8 cellular contexts compared by ENCODE assay signal in the genomic region with DNA sequence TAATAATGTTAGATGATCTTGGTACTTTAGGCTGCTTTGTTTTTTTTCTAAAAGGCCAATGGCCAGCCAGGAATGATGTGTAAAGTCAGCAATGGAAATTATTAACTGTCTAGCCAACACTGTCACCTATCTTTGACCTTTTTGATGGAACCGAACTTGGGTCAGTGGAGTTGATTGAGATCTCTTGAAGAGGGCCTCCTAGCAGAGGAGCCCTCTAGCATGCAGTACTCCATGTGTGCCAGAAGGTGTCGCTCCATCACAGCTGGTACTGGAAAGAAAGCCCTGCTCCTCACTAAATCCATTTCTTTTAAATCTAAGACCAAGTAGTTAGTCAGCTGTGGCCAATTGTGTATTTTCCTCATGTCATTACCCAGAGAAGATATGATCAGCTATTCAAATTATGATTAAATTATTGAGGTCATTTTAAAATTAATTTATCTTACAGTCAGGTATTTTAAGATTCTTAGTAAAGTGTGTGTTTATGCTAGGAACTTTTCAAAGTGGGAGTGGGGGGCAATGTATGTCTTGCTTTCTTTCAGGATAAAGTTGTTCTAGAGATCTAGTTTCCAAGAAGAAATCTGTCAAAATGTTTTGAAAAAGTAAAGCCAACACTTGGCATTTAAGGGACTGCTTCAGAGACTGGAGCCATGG. TPM values are rescaled to one million over a fixed set of nuclear protein-coding genes. Genes with fewer than 3 reads are reported as not detected.
A peak's percentile ranks its signal among the peaks of the same experiment; 100 is the strongest.
DNase-seq lines count a peak whose midpoint lies in the region; ATAC-seq and TF ChIP-seq lines count a peak whose summit lies in the region.

No MANE protein-coding gene starts in this region.

- no peak overlapping the region for H2AFZ ChIP-seq in mesenchymal stem cell (ENCODE audit: low read depth, low read length)

- no peak overlapping the region for H3K23ac ChIP-seq in mesenchymal stem cell (ENCODE audit: low read length in 2 of 2)

- DNase-seq in BJ (ENCODE audit: low read depth) (peak; percentile 9), NCI-H446 treated with DMSO at 0.1 percent for 48 hours (lab: John Stamatoyannopoulos, UW) (peak; percentile 8), dermis blood vessel endothelial cell (peak; percentile 67), mesenchymal stem cell (peak; percentile 66)
- DNase-seq in activated CD4-positive, alpha-beta T cell treated with anti-CD3 and anti-CD28 coated beads, Interleukin-2, amount 10 ng/mL, durations not matched to agents 7 days and 5 days = peak; percentile 70
- DNase-seq in stimulated activated CD8-positive, alpha-beta memory T cell treated with anti-CD3 and anti-CD28 coated beads, Interleukin-2, amount 100 ng/mL, for 48 hours (ENCODE audit: low read depth in 2 of 2) = peak; percentile 20 to 23

- no peak overlapping the region for H3K4me3 ChIP-seq in BJ (ENCODE audit: low read depth, low read length)
- H3K4me3 ChIP-seq in mesenchymal stem cell (ENCODE audit: insufficient read depth in 1 of 2, low read depth in 1 of 2, low read length in 2 of 2) = no peak overlapping the region

- ATAC-seq in GM19023 (IDR thresholded peaks at IDR 0.05; ENCODE audit: unreplicated experiment) (peak; percentile 63), HG03135 (IDR thresholded peaks at IDR 0.05; ENCODE audit: unreplicated experiment) (peak; percentile 69)

- no peak overlapping the region for H3K14ac ChIP-seq in mesenchymal stem cell (ENCODE audit: low read length in 2 of 2)

- no peak overlapping the region for H3K4me3 Mint-ChIP-seq in activated CD4-positive, alpha-beta T cell treated with anti-CD3 and anti-CD28 coated beads, Interleukin-2, amount 10 ng/mL, durations not matched to agents 7 days and 5 days

- H3K9ac ChIP-seq in mesenchymal stem cell (ENCODE audit: low read length) = no peak overlapping the region

- no peak overlapping the region for H3K4me2 ChIP-seq in mesenchymal stem cell (ENCODE audit: low read length, poor library complexity, severe bottlenecking)

- POLR2A ChIA-PET in BJ (lab: Charles Lee) = no interaction called here
- POLR2A ChIA-PET in activated CD4-positive, alpha-beta T cell treated with anti-CD3 and anti-CD28 coated beads, Interleukin-2, amount 10 ng/mL, durations not matched to agents 7 days and 5 days (lab: Charles Lee) = no interaction called here

- H3K79me1 ChIP-seq in mesenchymal stem cell (replicated peaks; ENCODE audit: low read length, poor library complexity, severe bottlenecking) = no peaks in the 10 kb centered on the region

- no peak overlapping the region for H3K27ac ChIP-seq in mesenchymal stem cell (ENCODE audit: low read length, poor library complexity, severe bottlenecking)

- no peaks in the 10 kb centered on the region for H3K9me3 Mint-ChIP-seq in activated CD4-positive, alpha-beta T cell treated with anti-CD3 and anti-CD28 coated beads, Interleukin-2, amount 10 ng/mL, durations not matched to agents 7 days and 5 days

- H3K36me3 ChIP-seq in BJ (ENCODE audit: control insufficient read depth, insufficient read depth, low read length) (no peaks in the 10 kb centered on the region), mesenchymal stem cell (ENCODE audit: control insufficient read depth in 1 of 2, insufficient read depth in 2 of 2, low read depth in 1 of 2, low read length in 2 of 2) (no peaks in the 10 kb centered on the region)

- no peaks in the 10 kb centered on the region for H3K36me3 Mint-ChIP-seq in activated CD4-positive, alpha-beta T cell treated with anti-CD3 and anti-CD28 coated beads, Interleukin-2, amount 10 ng/mL, durations not matched to agents 7 days and 5 days (ENCODE audit: low read depth)

- H2BK12ac ChIP-seq in mesenchymal stem cell (ENCODE audit: low read length in 2 of 2) = no peak overlapping the region

- H3K9me3 ChIP-seq in mesenchymal stem cell (ENCODE audit: control insufficient read depth, low read length) = no peaks in the 10 kb centered on the region

- H2BK120ac ChIP-seq in mesenchymal stem cell (ENCODE audit: low read depth, low read length) = no peak overlapping the region

- H2BK5ac ChIP-seq in mesenchymal stem cell (ENCODE audit: low read depth, low read length, poor library complexity, severe bottlenecking) = no peak overlapping the region

- H3K4me1 Mint-ChIP-seq in activated CD4-positive, alpha-beta T cell treated with anti-CD3 and anti-CD28 coated beads, Interleukin-2, amount 10 ng/mL, durations not matched to agents 7 days and 5 days = peaks cover 6% of the 10 kb centered on the region

- peaks cover 6% of the 10 kb centered on the region for H3K27me3 Mint-ChIP-seq in activated CD4-positive, alpha-beta T cell treated with anti-CD3 and anti-CD28 coated beads, Interleukin-2, amount 10 ng/mL, durations not matched to agents 7 days and 5 days

- H3K4ac ChIP-seq in mesenchymal stem cell (ENCODE audit: low read depth in 1 of 2, low read length in 2 of 2) = peak overlapping the region in 1 of 2 experiments; percentile 58

- H3K4me1 ChIP-seq in mesenchymal stem cell (ENCODE audit: control insufficient read depth, insufficient read depth, low read depth, low read length) = no peaks in the 10 kb centered on the region

- H3K27me3 ChIP-seq in BJ (ENCODE audit: control insufficient read depth, insufficient read depth, low read length) (no peaks in the 10 kb centered on the region), mesenchymal stem cell (ENCODE audit: control insufficient read depth in 1 of 2, insufficient read depth in 1 of 2, low read length in 2 of 2) (no peaks in the 10 kb centered on the region)

- H4K91ac ChIP-seq in mesenchymal stem cell (ENCODE audit: low read length) = no peak overlapping the region

- 39% methylated on average over 2 of the region's 2 CpGs for WGBS in mesenchymal stem cell

- H2BK15ac ChIP-seq in mesenchymal stem cell (ENCODE audit: low read depth, poor library complexity, severe bottlenecking) = no peak overlapping the region

- CTCF ChIA-PET in BJ (lab: Yijun Ruan, JAX) = interaction anchor here (0.6 to 19.5 kb wide), 13 partner anchors 9 to 578 kb away, joined by 3 to 356 read pairs (median 3); no protein-coding TSS in a partner anchor
- CTCF ChIA-PET in activated CD4-positive, alpha-beta T cell treated with anti-CD3 and anti-CD28 coated beads, Interleukin-2, amount 10 ng/mL, durations not matched to agents 7 days and 5 days (lab: Charles Lee) = interaction anchor here (0.7 to 1.1 kb wide), 8 partner anchors 10 to 107 kb away, joined by 3 to 7 read pairs (median 4); no protein-coding TSS in a partner anchor

- H3K27ac Mint-ChIP-seq in activated CD4-positive, alpha-beta T cell treated with anti-CD3 and anti-CD28 coated beads, Interleukin-2, amount 10 ng/mL, durations not matched to agents 7 days and 5 days = no peak overlapping the region

- no peak overlapping the region for H2AK5ac ChIP-seq in mesenchymal stem cell (ENCODE audit: low read length, severe bottlenecking)

- no peak overlapping the region for H4K8ac ChIP-seq in mesenchymal stem cell (ENCODE audit: low read length)

- H3K18ac ChIP-seq in mesenchymal stem cell (ENCODE audit: low read depth in 1 of 2, low read length in 2 of 2) = no peak overlapping the region

- TF ChIP-seq CTCF in BJ (IDR thresholded peaks at IDR 0.05; ENCODE audit: insufficient read depth, low read depth, low read length) = peak; percentile 98

RNA-seq across cellular contexts. Expression of a gene that starts 33.1 kb away (rescaled TPM):
- 4.6 and 9.7 TPM in 2 replicates for polyA plus RNA-seq in BJ (2011; rRNA removed)
- 2.7 and 3.4 TPM in 2 replicates for polyA minus RNA-seq in BJ (2011; rRNA and poly(A)+ RNA removed)
- 10 to 100 TPM; 12.9 to 14.2 TPM for total RNA-seq in activated CD4-positive, alpha-beta T cell treated with anti-CD3 and anti-CD28 coated beads, Interleukin-2, amount 10 ng/mL, durations not matched to agents 7 days and 5 days
- total RNA-seq in dermis blood vessel endothelial cell = 4.2 and 4.3 TPM in 2 replicates
- 7.3 TPM for polyA plus RNA-seq in mesenchymal stem cell (2013, experiment 1 of 2)
- 7.8 TPM for polyA plus RNA-seq in mesenchymal stem cell (2013, experiment 2 of 2)

Comparison
In these comparisons a context has a peak if more than half of its experiments do, and no peak if none do; other contexts are left out.
1. DNase-seq: peak in every context shown above with its lines; median percentile 70 in activated CD4-positive, alpha-beta T cell treated with anti-CD3 and anti-CD28 coated beads, Interleukin-2, amount 10 ng/mL, durations not matched to agents 7 days and 5 days; 67 in dermis blood vessel endothelial cell; 66 in mesenchymal stem cell; 22 in stimulated activated CD8-positive, alpha-beta memory T cell treated with anti-CD3 and anti-CD28 coated beads, Interleukin-2, amount 100 ng/mL, for 48 hours; 9 in BJ; 8 in NCI-H446 treated with DMSO at 0.1 percent for 48 hours.